16 cellular contexts compared by ENCODE assay signal in genomic region chr3:71030748-71031147, GRCh38.
A peak's percentile ranks its signal among the peaks of the same experiment; 100 is the strongest.
DNase-seq lines count a peak whose midpoint lies in the region; ATAC-seq and TF ChIP-seq lines count a peak whose summit lies in the region.
"Had no signal": no experiment of that assay in that cellular context is flagged by ENCODE, and none has a peak within 500 bp of the region (broad histone marks: within the 10 kb centered on the region; RNA-seq: fewer than 3 reads in every experiment).

No MANE protein-coding gene starts in this region.

- peaks cover 73% of the 10 kb centered on the region for H3K36me3 Mint-ChIP-seq in activated T-cell treated with anti-CD3 and anti-CD28 coated beads, Interleukin-2, amount 50 U/mL, for 4 hours (ENCODE audit: insufficient read depth)
- peaks cover 60% of the 10 kb centered on the region for H3K36me3 Mint-ChIP-seq in T-cell
- H3K36me3 Mint-ChIP-seq in stimulated activated naive B cell treated with anti-CD40 and anti-IgM and Interleukin-4, amounts not matched to agents 10 μg/mL and 1 μg/mL and 100 μg/mL, for 72 hours: peaks cover 40 to 76% of the 10 kb centered on the region in 2 donors

- H3K27me3 ChIP-seq in gastroesophageal sphincter: no peaks in the 10 kb centered on the region
- H3K27me3 ChIP-seq: adrenal gland, tibial artery had no signal

- H3K27ac ChIP-seq in gastroesophageal sphincter: peak overlapping the region; percentile 39 to 79 (median 70)
- H3K27ac ChIP-seq: adrenal gland, SJSA1 had no signal

- peak; percentile 53 to 56 for ATAC-seq in activated T-cell treated with anti-CD3 and anti-CD28 coated beads, Interleukin-2, amount 50 U/mL, for 4 hours
- ATAC-seq in T-cell (replicated peaks in 1 of 4) (no peak), gastroesophageal sphincter (no peak), HG02938 (IDR thresholded peaks at IDR 0.05; ENCODE audit: unreplicated experiment) (no peak)
- ATAC-seq in stimulated activated naive B cell treated with anti-CD40 and anti-IgM and Interleukin-4, amounts not matched to agents 10 μg/mL and 1 μg/mL and 100 μg/mL, for 72 hours (replicated peaks): no peak
- ATAC-seq: esophagus mucosa had no signal

- peaks cover 0 to 24% of the 10 kb centered on the region in 2 donors for H3K36me3 ChIP-seq in gastroesophageal sphincter
- H3K36me3 ChIP-seq: adrenal gland had no signal

- H3K27me3 Mint-ChIP-seq in activated T-cell treated with anti-CD3 and anti-CD28 coated beads, Interleukin-2, amount 50 U/mL, for 4 hours (ENCODE audit: low read depth): no peaks in the 10 kb centered on the region
- no peaks in the 10 kb centered on the region for H3K27me3 Mint-ChIP-seq in T-cell
- H3K27me3 Mint-ChIP-seq in stimulated activated naive B cell treated with anti-CD40 and anti-IgM and Interleukin-4, amounts not matched to agents 10 μg/mL and 1 μg/mL and 100 μg/mL, for 72 hours: no peaks in the 10 kb centered on the region

- H3K4me3 Mint-ChIP-seq in activated T-cell treated with anti-CD3 and anti-CD28 coated beads, Interleukin-2, amount 50 U/mL, for 4 hours: peak overlapping the region; percentile 2
- no peak overlapping the region for H3K4me3 Mint-ChIP-seq in T-cell
- H3K4me3 Mint-ChIP-seq in stimulated activated naive B cell treated with anti-CD40 and anti-IgM and Interleukin-4, amounts not matched to agents 10 μg/mL and 1 μg/mL and 100 μg/mL, for 72 hours: no peak overlapping the region

- TF ChIP-seq POLR2A in gastroesophageal sphincter (IDR thresholded peaks at IDR 0.05): no peak

- peaks cover 28 to 97% (median 38%) of the 10 kb centered on the region in 3 donors for H3K4me1 ChIP-seq in gastroesophageal sphincter
- H3K4me1 ChIP-seq: adrenal gland had no signal

- POLR2A ChIA-PET in T-cell (lab: Charles Lee): interaction anchor here in 1 of 2 donors (0.5 to 0.6 kb wide), 2 partner anchors 21 to 50 kb away, joined by 3 to 5 read pairs; no protein-coding TSS in a partner anchor

- no peaks in the 10 kb centered on the region for H3K9me3 Mint-ChIP-seq in activated T-cell treated with anti-CD3 and anti-CD28 coated beads, Interleukin-2, amount 50 U/mL, for 4 hours
- no peaks in the 10 kb centered on the region for H3K9me3 Mint-ChIP-seq in T-cell
- H3K9me3 Mint-ChIP-seq in stimulated activated naive B cell treated with anti-CD40 and anti-IgM and Interleukin-4, amounts not matched to agents 10 μg/mL and 1 μg/mL and 100 μg/mL, for 72 hours: no peaks in the 10 kb centered on the region

- TF ChIP-seq EP300 in gastroesophageal sphincter (IDR thresholded peaks at IDR 0.05): no peak

- WGBS in gastroesophageal sphincter (ENCODE audit: low coverage in 1 of 2), 2 donors: 63 to 90% methylated on average over 5 of the region's 5 CpGs

- CTCF ChIA-PET in T-cell (lab: Charles Lee): interaction anchor here in 1 of 2 donors (1.4 kb wide), 1 partner anchor 556 kb away, joined by 3 read pairs; no protein-coding TSS in a partner anchor

- peak overlapping the region; percentile 35 to 36 for H3K27ac Mint-ChIP-seq in T-cell
- H3K27ac Mint-ChIP-seq in stimulated activated naive B cell treated with anti-CD40 and anti-IgM and Interleukin-4, amounts not matched to agents 10 μg/mL and 1 μg/mL and 100 μg/mL, for 72 hours: peak overlapping the region; percentile 95

- H3K4me3 ChIP-seq in gastroesophageal sphincter: no peak overlapping the region
- H3K4me3 ChIP-seq: adrenal gland, SJSA1, tibial artery had no signal

- H3K9me3 ChIP-seq in gastroesophageal sphincter: no peaks in the 10 kb centered on the region
- H3K9me3 ChIP-seq: adrenal gland, SJSA1, tibial artery had no signal

- no peak for DNase-seq in activated T-cell treated with anti-CD3 and anti-CD28 coated beads, Interleukin-2, amount 50 U/mL, for 4 hours
- no peak for DNase-seq in activated T-cell treated with anti-CD3 and anti-CD28 coated beads for 4 hours
- no peak for DNase-seq in T-cell
- no peak for DNase-seq in stimulated activated naive B cell treated with anti-CD40 and anti-IgM and Interleukin-4, amounts not matched to agents 10 μg/mL and 1 μg/mL and 100 μg/mL, for 72 hours
- DNase-seq in stimulated activated CD4-positive, alpha-beta T cell treated with anti-CD3 and anti-CD28 coated beads, Interleukin-12 subunit alpha, Interleukin-12 subunit beta, amount 100 ng/mL, for 4 hours: no peak
- no peak for DNase-seq in dermis blood vessel endothelial cell
- DNase-seq: adrenal gland, cortex of kidney, kidney glomerular epithelial cell, NCI-H146, NCI-H446 treated with DMSO at 0.1 percent for 48 hours, tibial artery had no signal

- TF ChIP-seq CTCF in gastroesophageal sphincter (IDR thresholded peaks at IDR 0.05): no peak

- peaks cover 87% of the 10 kb centered on the region for H3K4me1 Mint-ChIP-seq in activated T-cell treated with anti-CD3 and anti-CD28 coated beads, Interleukin-2, amount 50 U/mL, for 4 hours (ENCODE audit: low read depth)
- peaks cover 92 to 93% (median 92%) of the 10 kb centered on the region in 3 donors for H3K4me1 Mint-ChIP-seq in T-cell
- H3K4me1 Mint-ChIP-seq in stimulated activated naive B cell treated with anti-CD40 and anti-IgM and Interleukin-4, amounts not matched to agents 10 μg/mL and 1 μg/mL and 100 μg/mL, for 72 hours: peaks cover 66 to 91% of the 10 kb centered on the region in 2 donors

Comparison
In these comparisons a context has a peak if more than half of its experiments do, and no peak if none do; other contexts are left out.
1. ATAC-seq: peak in activated T-cell treated with anti-CD3 and anti-CD28 coated beads, Interleukin-2, amount 50 U/mL, for 4 hours (2 of 2); none in T-cell (0 of 4), gastroesophageal sphincter (single experiment), stimulated activated naive B cell treated with anti-CD40 and anti-IgM and Interleukin-4, amounts not matched to agents 10 μg/mL and 1 μg/mL and 100 μg/mL, for 72 hours (0 of 2) and HG02938 (single experiment).